In the genomic region with DNA sequence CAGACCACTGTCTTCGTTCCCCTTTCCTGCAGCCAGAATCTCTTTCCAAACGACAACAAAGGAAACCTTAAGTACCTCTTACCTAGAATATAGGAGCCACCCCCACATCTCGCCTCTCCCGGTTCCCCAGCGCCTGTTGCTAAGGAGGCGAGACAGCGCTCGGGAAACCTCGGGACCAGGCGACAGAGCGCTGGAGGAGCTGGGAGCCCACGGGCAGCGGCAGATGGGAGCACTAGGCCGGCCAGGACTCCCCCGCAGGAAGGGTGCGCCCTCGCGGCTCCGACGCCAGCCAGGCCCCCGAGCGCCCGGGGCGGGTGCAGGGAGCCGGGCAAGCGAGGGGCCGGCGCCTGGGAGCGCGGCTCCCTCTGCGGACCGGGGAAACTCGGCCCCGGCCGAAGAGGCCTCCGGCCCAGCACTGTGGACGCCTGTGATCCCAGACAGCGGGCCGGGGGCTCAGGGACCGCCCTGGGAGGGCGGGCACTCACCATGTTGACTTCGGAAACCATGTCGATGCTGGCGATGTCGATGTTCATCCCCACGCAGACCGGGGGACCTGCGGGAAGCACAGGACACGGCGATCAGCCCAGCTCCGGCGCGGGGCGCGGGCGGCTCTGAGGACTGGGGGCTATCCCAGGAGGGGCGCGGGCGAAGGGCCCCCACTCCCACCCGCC, we compare ENCODE assay signal across 1 cellular context.
TF ChIP-seq lines count a peak whose summit lies in the region.

No MANE protein-coding gene starts in this region.

TF ChIP-seq in SK-N-SH, 30 proteins besides CTCF, POLR2A, EP300 and RAD21 (continued from another document):
- TF ChIP-seq, protein P1, sequence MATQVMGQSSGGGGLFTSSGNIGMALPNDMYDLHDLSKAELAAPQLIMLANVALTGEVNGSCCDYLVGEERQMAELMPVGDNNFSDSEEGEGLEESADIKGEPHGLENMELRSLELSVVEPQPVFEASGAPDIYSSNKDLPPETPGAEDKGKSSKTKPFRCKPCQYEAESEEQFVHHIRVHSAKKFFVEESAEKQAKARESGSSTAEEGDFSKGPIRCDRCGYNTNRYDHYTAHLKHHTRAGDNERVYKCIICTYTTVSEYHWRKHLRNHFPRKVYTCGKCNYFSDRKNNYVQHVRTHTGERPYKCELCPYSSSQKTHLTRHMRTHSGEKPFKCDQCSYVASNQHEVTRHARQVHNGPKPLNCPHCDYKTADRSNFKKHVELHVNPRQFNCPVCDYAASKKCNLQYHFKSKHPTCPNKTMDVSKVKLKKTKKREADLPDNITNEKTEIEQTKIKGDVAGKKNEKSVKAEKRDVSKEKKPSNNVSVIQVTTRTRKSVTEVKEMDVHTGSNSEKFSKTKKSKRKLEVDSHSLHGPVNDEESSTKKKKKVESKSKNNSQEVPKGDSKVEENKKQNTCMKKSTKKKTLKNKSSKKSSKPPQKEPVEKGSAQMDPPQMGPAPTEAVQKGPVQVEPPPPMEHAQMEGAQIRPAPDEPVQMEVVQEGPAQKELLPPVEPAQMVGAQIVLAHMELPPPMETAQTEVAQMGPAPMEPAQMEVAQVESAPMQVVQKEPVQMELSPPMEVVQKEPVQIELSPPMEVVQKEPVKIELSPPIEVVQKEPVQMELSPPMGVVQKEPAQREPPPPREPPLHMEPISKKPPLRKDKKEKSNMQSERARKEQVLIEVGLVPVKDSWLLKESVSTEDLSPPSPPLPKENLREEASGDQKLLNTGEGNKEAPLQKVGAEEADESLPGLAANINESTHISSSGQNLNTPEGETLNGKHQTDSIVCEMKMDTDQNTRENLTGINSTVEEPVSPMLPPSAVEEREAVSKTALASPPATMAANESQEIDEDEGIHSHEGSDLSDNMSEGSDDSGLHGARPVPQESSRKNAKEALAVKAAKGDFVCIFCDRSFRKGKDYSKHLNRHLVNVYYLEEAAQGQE (IDR thresholded peaks at IDR 0.05; ENCODE audit: low read depth, low read length): no peak
